Comparison of ENCODE assay signal across 11 cellular contexts in genomic region chr1:197198911-197199310, GRCh38. TPM values are rescaled to one million over a fixed set of nuclear protein-coding genes. Genes with fewer than 3 reads are reported as not detected.
DNase-seq lines count a peak whose midpoint lies in the region; ATAC-seq and TF ChIP-seq lines count a peak whose summit lies in the region.
"Had no signal": no experiment of that assay in that cellular context is flagged by ENCODE, and none has a peak within 500 bp of the region (broad histone marks: within the 10 kb centered on the region; RNA-seq: fewer than 3 reads in every experiment).

No MANE protein-coding gene starts in this region.

- ATAC-seq in HG02973 (IDR thresholded peaks at IDR 0.05; ENCODE audit: unreplicated experiment) = no peak

- H3K27me3 Mint-ChIP-seq in T-helper 1 cell treated with Interleukin-12 subunit alpha and Interleukin-12 subunit beta and Interleukin-4 antibody, amounts not matched to agents 30 μg/mL and 1 μg/mL, for 36 hours (ENCODE audit: low read depth) = no peaks in the 10 kb centered on the region

- H3K9me3 ChIP-seq in SK-N-MC (ENCODE audit: low read depth, low read length) (no peaks in the 10 kb centered on the region), testis (no peaks in the 10 kb centered on the region)

- peaks cover 12% of the 10 kb centered on the region for H3K36me3 Mint-ChIP-seq in T-helper 1 cell treated with Interleukin-12 subunit alpha and Interleukin-12 subunit beta and Interleukin-4 antibody, amounts not matched to agents 30 μg/mL and 1 μg/mL, for 36 hours (ENCODE audit: low read depth)

- peak overlapping the region; percentile 35 for H3K9ac ChIP-seq in SK-N-MC (ENCODE audit: insufficient read length)

- peak overlapping the region; percentile 33 for H3K4me3 Mint-ChIP-seq in T-helper 1 cell treated with Interleukin-12 subunit alpha and Interleukin-12 subunit beta and Interleukin-4 antibody, amounts not matched to agents 30 μg/mL and 1 μg/mL, for 36 hours

- H3K9me3 Mint-ChIP-seq in T-helper 1 cell treated with Interleukin-12 subunit alpha and Interleukin-12 subunit beta and Interleukin-4 antibody, amounts not matched to agents 30 μg/mL and 1 μg/mL, for 36 hours = no peaks in the 10 kb centered on the region

- H3K4me1 ChIP-seq in testis = peaks cover 9% of the 10 kb centered on the region

- no peak overlapping the region for H3K27ac ChIP-seq in SK-N-MC
- no peak overlapping the region for H3K27ac ChIP-seq in testis

- intact Hi-C loops in testis (cut with DNase I; ENCODE audit: low total_unique reads) = no loop called here

- no peaks in the 10 kb centered on the region for H3K27me3 ChIP-seq in testis

- TF ChIP-seq POLR2A in testis (IDR thresholded peaks at IDR 0.05) = no peak

- H3K4me1 Mint-ChIP-seq in T-helper 1 cell treated with Interleukin-12 subunit alpha and Interleukin-12 subunit beta and Interleukin-4 antibody, amounts not matched to agents 30 μg/mL and 1 μg/mL, for 36 hours (ENCODE audit: low read depth) = peaks cover 61% of the 10 kb centered on the region

- H3K36me3 ChIP-seq in SK-N-MC (ENCODE audit: insufficient read depth, low read length) (no peaks in the 10 kb centered on the region), testis (ENCODE audit: low read depth, missing control alignments) (no peaks in the 10 kb centered on the region)

- WGBS in testis, 2 donors = 40 to 50% methylated on average over 2 of the region's 2 CpGs

- DNase-seq in T-helper 1 cell = no peak
- no peak for DNase-seq in SK-N-MC (ENCODE audit: low read depth, low spot score)
- DNase-seq in fibroblast of pulmonary artery (ENCODE audit: low read depth) = no peak
- no peak for DNase-seq in skeletal muscle cell (ENCODE audit: low read depth)
- DNase-seq in GM20000 (ENCODE audit: low spot score) = no peak
- DNase-seq in testis = no peak
- DNase-seq: activated naive CD4-positive, alpha-beta T cell treated with Interleukin-2 at 50 U/mL for 16 hours; NK-92 treated with Interleukin-12 subunit alpha and Interleukin-12 subunit beta, amount 100 ng/mL, for 24 hours had no signal

- H3K4me3 ChIP-seq in SK-N-MC = peak overlapping the region; percentile 97
- peak overlapping the region; percentile 90 for H3K4me3 ChIP-seq in fibroblast of pulmonary artery (replicated peaks; ENCODE audit: low read depth, low read length)
- H3K4me3 ChIP-seq in skeletal muscle cell (ENCODE audit: low read depth, low read length) = peak overlapping the region; percentile 87
- H3K4me3 ChIP-seq in testis = no peak overlapping the region
- H3K4me3 ChIP-seq: lung had no signal

- no peak overlapping the region for H3K27ac Mint-ChIP-seq in T-helper 1 cell treated with Interleukin-12 subunit alpha and Interleukin-12 subunit beta and Interleukin-4 antibody, amounts not matched to agents 30 μg/mL and 1 μg/mL, for 36 hours

- TF ChIP-seq CTCF in fibroblast of pulmonary artery (IDR thresholded peaks at IDR 0.05; ENCODE audit: low read length, missing control alignments) = no peak
- no peak for TF ChIP-seq CTCF in GM20000 (IDR thresholded peaks at IDR 0.05; ENCODE audit: extremely low read depth, missing control alignments)
- no peak for TF ChIP-seq CTCF in testis (IDR thresholded peaks at IDR 0.05)

RNA-seq across cellular contexts. Expression of gene ZBTB41, which starts 2.2 kb away (rescaled TPM):
- 10 to 100 TPM; 14.3 to 14.6 TPM for total RNA-seq in testis
- polyA plus RNA-seq in testis (ENCODE audit: insufficient read depth, low read depth, low replicate concordance) = 4.9 TPM

RNA-seq across cellular contexts. Expression of gene ASPM, which starts 52.4 kb away (rescaled TPM):
- 10 to 100 TPM; 10.6 to 13.4 TPM for total RNA-seq in testis
- 1.6 TPM for polyA plus RNA-seq in testis (ENCODE audit: insufficient read depth, low read depth, low replicate concordance)

Comparison
In these comparisons a context has a peak if more than half of its experiments do, and no peak if none do; other contexts are left out.
1. H3K4me3 ChIP-seq: peak in SK-N-MC (single experiment), fibroblast of pulmonary artery (single experiment) and skeletal muscle cell (single experiment); none in testis (0 of 2).